In genomic region chr12:106552228-106552627, GRCh38 we compare ENCODE assay signal across 35 cellular contexts. TPM values are rescaled to one million over a fixed set of nuclear protein-coding genes. Genes with fewer than 3 reads are reported as not detected.
"Had no signal": no experiment of that assay in that cellular context is flagged by ENCODE, and none has a peak within 500 bp of the region (broad histone marks: within the 10 kb centered on the region; RNA-seq: fewer than 3 reads in every experiment).

No MANE protein-coding gene starts in this region.

- H3K4me3 ChIP-seq: ovary, psoas muscle, right lobe of liver, skin epidermis, smooth muscle cell, spleen, suprapubic skin, testis, tibial artery, transverse colon, upper lobe of right lung, uterus had no signal

- DNase-seq: naive thymus-derived CD8-positive, alpha-beta T cell; nephron progenitor cell; occipital lobe; ovary; posterior cingulate gyrus; psoas muscle; right cardiac atrium; right lobe of liver; spleen; stimulated activated CD4-positive, alpha-beta T cell treated with anti-CD3 and anti-CD28 coated beads, Interleukin-12 subunit alpha, Interleukin-12 subunit beta, amount 100 ng/mL, for 4 hours; stimulated activated CD4-positive, alpha-beta T cell treated with anti-CD3 and anti-CD28 coated beads, Interleukin-1b, Interleukin-23, amount 100 ng/mL, for 48 hours; stimulated activated CD4-positive, alpha-beta T cell treated with anti-CD3 and anti-CD28 coated beads, Interleukin-4, amount 100 ng/mL, for 1 hour; stimulated activated CD4-positive, alpha-beta T cell treated with anti-CD3 and anti-CD28 coated beads, Interleukin-4, amount 100 ng/mL, for 4 hours; stimulated activated CD8-positive, alpha-beta memory T cell treated with anti-CD3 and anti-CD28 coated beads, Interleukin-4, amount 100 ng/mL, for 48 hours; stimulated activated naive CD4-positive, alpha-beta T cell; stimulated activated naive CD8-positive, alpha-beta T cell treated with anti-CD3 and anti-CD28 coated beads, Interleukin-15, amount 100 ng/mL, for 72 hours; stimulated activated naive CD8-positive, alpha-beta T cell treated with anti-CD3 and anti-CD28 coated beads, Interleukin-15, Interleukin-2, amounts not matched to agents 100 U/mL and 50 U/mL, for 24 hours; substantia nigra; testis; tibial artery; transverse colon; upper lobe of right lung; uterus had no signal

- H3K4me1 ChIP-seq: parathyroid adenoma, psoas muscle, right lobe of liver, spleen, suprapubic skin, testis, tibial artery, transverse colon, upper lobe of right lung, uterus had no signal

- H3K4me1 Mint-ChIP-seq: naive thymus-derived CD8-positive, alpha-beta T cell; nephron progenitor cell; neural crest cell; stimulated activated memory B cell treated with anti-CD40 and anti-IgM and Interleukin-4, amounts not matched to agents 10 μg/mL and 1 μg/mL and 100 μg/mL, for 72 hours; stimulated activated naive CD8-positive, alpha-beta T cell treated with anti-CD3 and anti-CD28 coated beads, Interleukin-15, amount 100 ng/mL, for 72 hours had no signal

- H3K27me3 ChIP-seq: ovary, right lobe of liver, testis, upper lobe of right lung, uterus had no signal

- H3K27me3 Mint-ChIP-seq: progenitor cell of endocrine pancreas had no signal

- H3K4me3 Mint-ChIP-seq: naive thymus-derived CD8-positive, alpha-beta T cell; natural killer cell treated with Interleukin-12 subunit alpha and Interleukin-12 subunit beta and Interleukin-15 and Interleukin-18, amount 100 ng/mL, for 72 hours; nephron progenitor cell; neural crest cell; stimulated activated memory B cell treated with anti-CD40 and anti-IgM and Interleukin-4, amounts not matched to agents 10 μg/mL and 1 μg/mL and 100 μg/mL, for 72 hours; stimulated activated naive CD8-positive, alpha-beta T cell treated with anti-CD3 and anti-CD28 coated beads, Interleukin-15, amount 100 ng/mL, for 72 hours; type B pancreatic cell had no signal

- H3K9ac ChIP-seq: parathyroid adenoma had no signal

- H3K27ac ChIP-seq: ovary, parathyroid adenoma, psoas muscle, right lobe of liver, skin epidermis, spleen, suprapubic skin, testis, tibial artery, transverse colon, upper lobe of right lung, uterus had no signal

- H3K27ac Mint-ChIP-seq: naive thymus-derived CD8-positive, alpha-beta T cell; natural killer cell treated with Interleukin-12 subunit alpha and Interleukin-12 subunit beta and Interleukin-15 and Interleukin-18, amount 100 ng/mL, for 72 hours; nephron progenitor cell; progenitor cell of endocrine pancreas; stimulated activated memory B cell treated with anti-CD40 and anti-IgM and Interleukin-4, amounts not matched to agents 10 μg/mL and 1 μg/mL and 100 μg/mL, for 72 hours; stimulated activated naive CD8-positive, alpha-beta T cell treated with anti-CD3 and anti-CD28 coated beads, Interleukin-15, amount 100 ng/mL, for 72 hours; type B pancreatic cell had no signal

- H3K9me3 ChIP-seq: ovary, psoas muscle, right lobe of liver, suprapubic skin, testis, tibial artery, transverse colon, upper lobe of right lung, uterus had no signal

- H3K4me2 ChIP-seq: smooth muscle cell had no signal

- H3K36me3 ChIP-seq: ovary, right lobe of liver, spleen, suprapubic skin, tibial artery, transverse colon, upper lobe of right lung, uterus had no signal

- ATAC-seq: naive thymus-derived CD8-positive, alpha-beta T cell; natural killer cell treated with Interleukin-12 subunit alpha and Interleukin-12 subunit beta and Interleukin-15 and Interleukin-18, amount 100 ng/mL, for 72 hours; psoas muscle; right cardiac atrium; right lobe of liver; stimulated activated memory B cell treated with anti-CD40 and anti-IgM and Interleukin-4, amounts not matched to agents 10 μg/mL and 1 μg/mL and 100 μg/mL, for 72 hours; stimulated activated naive CD8-positive, alpha-beta T cell treated with anti-CD3 and anti-CD28 coated beads, Interleukin-15, amount 100 ng/mL, for 72 hours; stimulated activated naive CD8-positive, alpha-beta T cell treated with anti-CD3 and anti-CD28 coated beads, Interleukin-15, Interleukin-2, amounts not matched to agents 100 U/mL and 50 U/mL, for 24 hours; upper lobe of right lung had no signal

- H3K36me3 Mint-ChIP-seq: stimulated activated memory B cell treated with anti-CD40 and anti-IgM and Interleukin-4, amounts not matched to agents 10 μg/mL and 1 μg/mL and 100 μg/mL, for 72 hours; type B pancreatic cell had no signal

RNA-seq across cellular contexts. Expression of gene RFX4, which starts 30.6 kb away (rescaled TPM):
- total RNA-seq: naive thymus-derived CD8-positive, alpha-beta T cell; natural killer cell treated with Interleukin-12 subunit alpha and Interleukin-12 subunit beta and Interleukin-15 and Interleukin-18, amount 100 ng/mL, for 72 hours; osteoblast; progenitor cell of endocrine pancreas; renal cortical epithelial cell; right cardiac atrium; right lobe of liver; smooth muscle cell; spleen; suprapubic skin; transverse colon; upper lobe of right lung; urinary bladder; uterus had no signal
- polyA plus RNA-seq: naive thymus-derived CD8-positive, alpha-beta T cell; ovary; psoas muscle; right cardiac atrium; smooth muscle cell; spleen; urinary bladder had no signal
